Comparison of ENCODE assay signal across 36 cellular contexts in genomic region chr14:76724827-76725550, GRCh38. TPM values are rescaled to one million over a fixed set of nuclear protein-coding genes. Genes with fewer than 3 reads are reported as not detected.
"Had no signal": no experiment of that assay in that cellular context is flagged by ENCODE, and none has a peak within 500 bp of the region (broad histone marks: within the 10 kb centered on the region; RNA-seq: fewer than 3 reads in every experiment).

No MANE protein-coding gene starts in this region.

- H3K9me3 Mint-ChIP-seq: activated CD4-positive, alpha-beta memory T cell treated with anti-CD3 and anti-CD28 coated beads, Interleukin-2, amount 10 ng/mL, durations not matched to agents 7 days and 5 days; activated naive CD4-positive, alpha-beta T cell treated with anti-CD3 and anti-CD28 coated beads, Interleukin-2, amount 10 ng/mL, durations not matched to agents 7 days and 5 days; activated naive CD8-positive, alpha-beta T cell treated with anti-CD3 and anti-CD28 coated beads, Interleukin-2, amount 50 U/mL, for 24 hours; T-cell had no signal

- H3K36me3 Mint-ChIP-seq: activated CD8-positive, alpha-beta memory T cell treated with anti-CD3 and anti-CD28 coated beads, Interleukin-2, amount 10 ng/mL, durations not matched to agents 7 days and 5 days; activated naive CD4-positive, alpha-beta T cell treated with anti-CD3 and anti-CD28 coated beads, Interleukin-2, amount 10 ng/mL, durations not matched to agents 7 days and 5 days; activated naive CD8-positive, alpha-beta T cell; brain; T-cell had no signal

- H3K27ac Mint-ChIP-seq: activated CD4-positive, alpha-beta memory T cell treated with anti-CD3 and anti-CD28 coated beads, Interleukin-2, amount 10 ng/mL, durations not matched to agents 7 days and 5 days; activated CD8-positive, alpha-beta memory T cell treated with anti-CD3 and anti-CD28 coated beads, Interleukin-2, amount 10 ng/mL, durations not matched to agents 7 days and 5 days; activated naive CD4-positive, alpha-beta T cell treated with anti-CD3 and anti-CD28 coated beads, Interleukin-2, amount 10 ng/mL, durations not matched to agents 7 days and 5 days; activated naive CD8-positive, alpha-beta T cell; activated naive CD8-positive, alpha-beta T cell treated with anti-CD3 and anti-CD28 coated beads, Interleukin-2, amount 50 U/mL, for 24 hours; brain; T-cell had no signal

- H3K4me3 Mint-ChIP-seq: activated CD4-positive, alpha-beta memory T cell treated with anti-CD3 and anti-CD28 coated beads, Interleukin-2, amount 10 ng/mL, durations not matched to agents 7 days and 5 days; activated CD8-positive, alpha-beta memory T cell treated with anti-CD3 and anti-CD28 coated beads, Interleukin-2, amount 10 ng/mL, durations not matched to agents 7 days and 5 days; activated naive CD4-positive, alpha-beta T cell treated with anti-CD3 and anti-CD28 coated beads, Interleukin-2, amount 10 ng/mL, durations not matched to agents 7 days and 5 days; activated naive CD8-positive, alpha-beta T cell; activated naive CD8-positive, alpha-beta T cell treated with anti-CD3 and anti-CD28 coated beads, Interleukin-2, amount 50 U/mL, for 24 hours; brain; T-cell; T-helper 17 cell had no signal

- H3K27ac ChIP-seq: Peyer's patch, VCaP had no signal

- H3K9me3 ChIP-seq: Peyer's patch had no signal

- H3K4me3 ChIP-seq: Peyer's patch had no signal

- H3K27me3 ChIP-seq: Peyer's patch had no signal

- H3K36me3 ChIP-seq: Peyer's patch had no signal

- DNase-seq: activated CD4-positive, alpha-beta memory T cell treated with anti-CD3 and anti-CD28 coated beads, Interleukin-2, amount 10 ng/mL, durations not matched to agents 7 days and 5 days; activated CD4-positive, alpha-beta T cell treated with anti-CD3 and anti-CD28 coated beads for 1 hour; activated CD4-positive, alpha-beta T cell treated with anti-CD3 and anti-CD28 coated beads for 48 hours; activated CD4-positive, CD25-positive, alpha-beta regulatory T cell; activated CD8-positive, alpha-beta memory T cell treated with anti-CD3 and anti-CD28 coated beads for 24 hours; activated CD8-positive, alpha-beta memory T cell treated with anti-CD3 and anti-CD28 coated beads, Interleukin-2, amount 10 ng/mL, durations not matched to agents 7 days and 5 days; activated CD8-positive, alpha-beta memory T cell treated with anti-CD3 and anti-CD28 coated beads, Interleukin-2, amount 50 U/mL, for 48 hours; activated effector memory CD4-positive, alpha-beta T cell treated with Interleukin-2 at 50 U/mL for 16 hours; activated naive CD4-positive, alpha-beta T cell treated with anti-CD3 and anti-CD28 coated beads, Interleukin-2, amount 10 ng/mL, durations not matched to agents 7 days and 5 days; activated naive CD8-positive, alpha-beta T cell treated with anti-CD3 and anti-CD28 coated beads, Interleukin-2, amount 50 U/mL, for 24 hours; activated T-cell treated with anti-CD3 and anti-CD28 coated beads, Interleukin-2, amount 50 U/mL, for 48 hours; anterior cingulate cortex; caudate nucleus; cerebellar nuclear complex; NCI-H1105; NCI-H1417 treated with DMSO at 0.1 percent for 48 hours; NCI-H187 treated with DMSO at 0.1 percent for 48 hours; NCI-H2081; NCI-H2171 treated with DMSO at 0.1 percent for 48 hours; NCI-H2227 treated with DMSO at 0.1 percent for 48 hours; NCI-H446 treated with DMSO at 0.1 percent for 48 hours; NCI-H524; NCI-H69; NK-92 treated with Interleukin-12 subunit alpha and Interleukin-12 subunit beta, amount 100 ng/mL, for 24 hours; PC-3; Peyer's patch; RPMI8226; SIG-M5; T-cell; T-helper 17 cell; T-helper 9 cell had no signal

- ATAC-seq: activated CD8-positive, alpha-beta memory T cell treated with anti-CD3 and anti-CD28 coated beads, Interleukin-2, amount 10 ng/mL, durations not matched to agents 7 days and 5 days; activated naive CD8-positive, alpha-beta T cell treated with anti-CD3 and anti-CD28 coated beads, Interleukin-2, amount 50 U/mL, for 24 hours; PC-3; SK-N-SH treated with all-trans-retinoic acid at 6 μM for 48 hours; T-cell; T-helper 17 cell had no signal

- H3K4me1 Mint-ChIP-seq: activated naive CD4-positive, alpha-beta T cell treated with anti-CD3 and anti-CD28 coated beads, Interleukin-2, amount 10 ng/mL, durations not matched to agents 7 days and 5 days; activated naive CD8-positive, alpha-beta T cell treated with anti-CD3 and anti-CD28 coated beads, Interleukin-2, amount 50 U/mL, for 24 hours had no signal

RNA-seq across cellular contexts. Expression of gene VASH1, which starts 36.3 kb away (rescaled TPM):
- total RNA-seq: bronchial epithelial cell had no signal
